ENCODE assay signal across 12 cellular contexts in the genomic region with DNA sequence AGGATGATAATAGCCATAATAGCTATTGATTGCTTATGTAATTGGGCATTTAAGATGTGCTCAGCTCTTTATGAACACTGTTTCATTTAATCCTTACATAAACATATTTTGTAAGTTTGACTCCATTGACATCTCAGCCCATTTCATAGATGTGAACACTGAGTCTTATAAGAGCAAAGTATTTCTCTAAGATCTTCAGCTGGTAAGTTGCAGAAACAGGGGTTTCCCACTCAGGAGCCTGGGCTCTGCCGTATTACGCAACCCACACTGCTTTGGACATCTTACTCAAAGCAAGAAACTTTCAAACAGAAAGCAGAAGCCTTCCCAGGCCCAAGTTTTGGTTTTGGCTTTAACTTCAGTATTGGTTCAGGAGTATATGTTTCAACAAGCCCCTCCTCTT.
DNase-seq lines count a peak whose midpoint lies in the region; ATAC-seq, FAIRE-seq and TF ChIP-seq lines count a peak whose summit lies in the region.
"Had no signal": no experiment of that assay in that cellular context is flagged by ENCODE, and none has a peak within 500 bp of the region (broad histone marks: within the 10 kb centered on the region; RNA-seq: fewer than 3 reads in every experiment).

No MANE protein-coding gene starts in this region.

- H3K79me1 ChIP-seq in H1 (ENCODE audit: low read depth, low read length) (no peaks in the 10 kb centered on the region), mesendoderm (ENCODE audit: low read length) (no peaks in the 10 kb centered on the region)

- no peaks in the 10 kb centered on the region for H4K20me1 ChIP-seq in H1 (replicated peaks in 1 of 2; ENCODE audit: control insufficient read depth in 1 of 2, insufficient read depth in 2 of 2, low read length in 2 of 2)

- H3K4ac ChIP-seq in H1 (replicated peaks; ENCODE audit: insufficient read length, low read depth, low read length) (no peak overlapping the region), mesendoderm (ENCODE audit: low read depth, low read length) (no peak overlapping the region)

- H2AFZ ChIP-seq in H1 (ENCODE audit: low read length), result no peak overlapping the region

- no peak for TF ChIP-seq POLR2A in H1 (IDR thresholded peaks at IDR 0.05; ENCODE audit: control extremely low read depth in 1 of 2, low read depth in 2 of 2, low read length in 2 of 2)

- H3K18ac ChIP-seq in H1 (ENCODE audit: extremely low read depth, low read length), result no peak overlapping the region
- H3K18ac ChIP-seq in mesendoderm (ENCODE audit: low read length), result no peak overlapping the region

- H3K23ac ChIP-seq in H1 (ENCODE audit: insufficient read length) (no peak overlapping the region), mesendoderm (ENCODE audit: low read length) (no peak overlapping the region)

- H2BK15ac ChIP-seq in H1 (ENCODE audit: low read length) (no peak overlapping the region), mesendoderm (replicated peaks; ENCODE audit: low read depth) (no peak overlapping the region)

- no peaks in the 10 kb centered on the region for H3K9me3 ChIP-seq in H1 (ENCODE audit: insufficient read depth in 2 of 2, low read depth in 1 of 2, low read length in 1 of 2)
- H3K9me3 ChIP-seq in effector memory CD4-positive, alpha-beta T cell (ENCODE audit: control insufficient read depth, low read length), result no peaks in the 10 kb centered on the region

- ATAC-seq in GM18517 (IDR thresholded peaks at IDR 0.05; ENCODE audit: unreplicated experiment), result peak; percentile 72
- peak; percentile 97 for ATAC-seq in GM21529 (IDR thresholded peaks at IDR 0.05; ENCODE audit: unreplicated experiment)
- ATAC-seq in HG03354 (IDR thresholded peaks at IDR 0.05; ENCODE audit: poor library complexity, severe bottlenecking, unreplicated experiment), result peak; percentile 79
- ATAC-seq in HG03457 (IDR thresholded peaks at IDR 0.05; ENCODE audit: unreplicated experiment), result no peak
- ATAC-seq: naive thymus-derived CD8-positive, alpha-beta T cell had no signal

- no peaks in the 10 kb centered on the region for H3K36me3 ChIP-seq in H1 (ENCODE audit: control insufficient read depth in 2 of 4, insufficient read depth in 4 of 4, low read length in 3 of 4)
- H3K36me3 ChIP-seq in mesendoderm (ENCODE audit: control insufficient read depth, insufficient read depth, low read length), result no peaks in the 10 kb centered on the region
- no peaks in the 10 kb centered on the region for H3K36me3 ChIP-seq in effector memory CD4-positive, alpha-beta T cell (ENCODE audit: control insufficient read depth, insufficient read depth, low read length)

- no peak for TF ChIP-seq EP300 in H1 (IDR thresholded peaks at IDR 0.05; ENCODE audit: borderline replicate concordance in 1 of 2, low read depth in 2 of 2, low read length in 2 of 2)

- no peaks in the 10 kb centered on the region for H3K23me2 ChIP-seq in H1 (ENCODE audit: low read depth, low read length)

- H4K5ac ChIP-seq in H1 (ENCODE audit: insufficient read length, low read depth, low read length), result no peak overlapping the region
- H4K5ac ChIP-seq in mesendoderm (ENCODE audit: low read length), result no peak overlapping the region

- POLR2A ChIA-PET in H1 (lab: Charles Lee; ENCODE audit: partially characterized antibody), result interaction anchor here (1.2 kb wide), 1 partner anchor 11 kb away, joined by 4 read pairs; no protein-coding TSS in a partner anchor

- H4K91ac ChIP-seq in H1 (replicated peaks; ENCODE audit: insufficient read length, low read length), result no peak overlapping the region

- H2BK20ac ChIP-seq in H1 (ENCODE audit: low read length), result no peak overlapping the region

- no peak overlapping the region for H3K14ac ChIP-seq in H1 (ENCODE audit: insufficient read length)

- H4K8ac ChIP-seq in H1 (ENCODE audit: extremely low read depth, insufficient read depth, low read length), result no peak overlapping the region
- no peak overlapping the region for H4K8ac ChIP-seq in mesendoderm (ENCODE audit: low read depth, low read length)

- no peak for TF ChIP-seq CTCF in H1 (IDR thresholded peaks at IDR 0.05; ENCODE audit: control extremely low read depth in 1 of 3, insufficient read depth in 1 of 3, low read depth in 1 of 3, low read length in 3 of 3)

- H3K4me3 ChIP-seq in H1 (ENCODE audit: extremely low read depth in 1 of 4, insufficient read depth in 2 of 4, low read depth in 3 of 4, low read length in 4 of 4) (no peak overlapping the region), mesendoderm (ENCODE audit: low read length) (no peak overlapping the region)
- H3K4me3 ChIP-seq in effector memory CD4-positive, alpha-beta T cell (ENCODE audit: insufficient read depth, low read depth, low read length, poor library complexity, severe bottlenecking), result no peak overlapping the region

- H3K9ac ChIP-seq in H1 (replicated peaks in 1 of 4; ENCODE audit: extremely low read depth in 1 of 4, low read depth in 3 of 4, low read length in 3 of 4) (no peak overlapping the region), mesendoderm (ENCODE audit: low read length) (no peak overlapping the region)

- FAIRE-seq in H1 (lab: Jason Lieb, UNC), result no peak

- H3K4me1 ChIP-seq in H1 (replicated peaks in 1 of 4; ENCODE audit: control insufficient read depth in 3 of 4, insufficient read depth in 4 of 4, low read length in 3 of 4) (peaks cover 0 to 4% (median 1%) of the 10 kb centered on the region in 4 experiments; a peak in 4 of 7 replicates), mesendoderm (ENCODE audit: control insufficient read depth, low read depth, low read length) (no peaks in the 10 kb centered on the region)
- no peaks in the 10 kb centered on the region for H3K4me1 ChIP-seq in effector memory CD4-positive, alpha-beta T cell (ENCODE audit: control insufficient read depth, insufficient read depth, low read length, poor library complexity, severe bottlenecking)

- DNase-seq in H1 (ENCODE audit: low read depth in 1 of 2, low spot score in 2 of 2), result no peak
- no peak for DNase-seq in mesendoderm
- no peak for DNase-seq in DMS79 (lab: John Stamatoyannopoulos, UW)
- no peak for DNase-seq in effector memory CD4-positive, alpha-beta T cell
- DNase-seq: activated CD4-positive, alpha-beta T cell treated with anti-CD3 and anti-CD28 coated beads for 1 hour; activated naive CD4-positive, alpha-beta T cell treated with anti-CD3 and anti-CD28 coated beads, Interleukin-2, amount 10 ng/mL, durations not matched to agents 7 days and 5 days; naive thymus-derived CD8-positive, alpha-beta T cell; stimulated activated naive CD4-positive, alpha-beta T cell had no signal

- no peak overlapping the region for H3K4me2 ChIP-seq in H1 (ENCODE audit: insufficient read depth in 1 of 2, low read depth in 2 of 2, low read length in 2 of 2)
- no peak overlapping the region for H3K4me2 ChIP-seq in mesendoderm (ENCODE audit: low read length)

- H3K27ac ChIP-seq in H1 (ENCODE audit: low read depth, low read length) (no peak overlapping the region), mesendoderm (ENCODE audit: low read depth, low read length) (no peak overlapping the region)
- H3K27ac ChIP-seq in effector memory CD4-positive, alpha-beta T cell (ENCODE audit: insufficient read depth, low read length, poor library complexity, severe bottlenecking), result no peak overlapping the region

- WGBS in H1 (ENCODE audit: extremely low coverage in 1 of 2, insufficient coverage in 1 of 2, insufficient read length in 1 of 2, insufficient replicate concordance in 2 of 2, low coverage in 1 of 2, low lambda C conversion rate in 2 of 2, missing lambda C conversion rate in 1 of 2), 2 experiments, result 93% methylated on average over 2 of the region's 2 CpGs; no CpG with 5 or more reads in 1 of the 2 experiments
- WGBS in mesendoderm (ENCODE audit: extremely low coverage, insufficient coverage, low lambda C conversion rate), result no CpG with 5 or more reads among the region's 2 CpGs

- TF ChIP-seq RAD21 in H1 (IDR thresholded peaks at IDR 0.05 in 1 of 2, conservative IDR thresholded peaks at IDR 0.05 in 1 of 2; ENCODE audit: low read depth in 2 of 2, low read length in 2 of 2), result no peak

- no peaks in the 10 kb centered on the region for H3K79me2 ChIP-seq in H1 (ENCODE audit: control insufficient read depth in 1 of 2, insufficient read depth in 2 of 2, low read length in 2 of 2)
- H3K79me2 ChIP-seq in mesendoderm (ENCODE audit: control insufficient read depth, insufficient read depth, low read length), result no peaks in the 10 kb centered on the region

- no peak overlapping the region for H2BK12ac ChIP-seq in H1 (ENCODE audit: low read depth, low read length)

- H2BK120ac ChIP-seq in H1 (replicated peaks; ENCODE audit: low read depth, low read length), result no peak overlapping the region
- H2BK120ac ChIP-seq in mesendoderm (ENCODE audit: low read depth, low read length), result no peak overlapping the region

- CTCF ChIA-PET in H1 (lab: Charles Lee; ENCODE audit: partially characterized antibody), result no interaction called here

- H3K56ac ChIP-seq in H1 (replicated peaks; ENCODE audit: insufficient read length, low read depth, low read length), result no peak overlapping the region
- no peak overlapping the region for H3K56ac ChIP-seq in mesendoderm (ENCODE audit: low read length)

- no peak overlapping the region for H2BK5ac ChIP-seq in H1 (ENCODE audit: low read depth, low read length)
- no peak overlapping the region for H2BK5ac ChIP-seq in mesendoderm (ENCODE audit: low read length)

- H2AK5ac ChIP-seq in H1 (ENCODE audit: low read depth, low read length) (no peak overlapping the region), mesendoderm (ENCODE audit: low read length) (no peak overlapping the region)

- H3K27me3 ChIP-seq in H1 (replicated peaks in 1 of 4; ENCODE audit: control insufficient read depth in 3 of 4, extremely low read depth in 1 of 4, insufficient read depth in 3 of 4, low read length in 3 of 4), result no peaks in the 10 kb centered on the region
- H3K27me3 ChIP-seq in mesendoderm (ENCODE audit: insufficient read depth, low read length, poor library complexity), result no peaks in the 10 kb centered on the region
- no peaks in the 10 kb centered on the region for H3K27me3 ChIP-seq in effector memory CD4-positive, alpha-beta T cell (replicated peaks; ENCODE audit: control insufficient read depth, insufficient read depth, low read length, poor library complexity, severe bottlenecking)

TF ChIP-seq in H1, 55 proteins besides CTCF, POLR2A, EP300 and RAD21:
- peak; percentile 83 for TF ChIP-seq CEBPB (IDR thresholded peaks at IDR 0.05; ENCODE audit: low read depth, low read length)
- no peak for TF ChIP-seq CBX5 (IDR thresholded peaks at IDR 0.05; ENCODE audit: low read depth, low read length)
- TF ChIP-seq SAP30 (IDR thresholded peaks at IDR 0.05; ENCODE audit: insufficient read depth, insufficient replicate concordance, low read length), result no peak
- no peak for TF ChIP-seq KDM1A (IDR thresholded peaks at IDR 0.05; ENCODE audit: borderline replicate concordance, low read length)
